1 cellular context compared by ENCODE assay signal in the genomic region with DNA sequence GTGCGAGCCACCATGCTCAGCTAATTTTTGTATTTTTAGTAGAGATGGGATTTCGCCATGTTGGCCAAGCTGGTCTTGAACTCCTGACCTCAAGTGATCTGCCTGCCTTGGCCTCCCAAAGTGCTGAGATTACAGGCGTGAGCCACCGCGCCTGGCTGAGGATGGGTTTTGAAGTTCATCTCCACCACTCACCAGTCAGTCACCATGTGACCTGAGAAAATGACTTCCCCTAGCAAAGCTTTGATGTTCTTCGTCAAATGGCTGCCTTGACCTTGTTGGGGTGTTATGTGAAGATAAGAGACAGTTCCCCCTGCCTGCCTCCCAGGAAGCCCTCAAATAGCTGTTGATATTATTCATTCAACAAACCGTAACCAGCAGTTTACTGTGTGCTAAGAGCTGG.
TF ChIP-seq lines count a peak whose summit lies in the region.

No MANE protein-coding gene starts in this region.

TF ChIP-seq in HepG2, 621 proteins besides CTCF, POLR2A, EP300 and RAD21:
- TF ChIP-seq ZNF3 (CRISPR knock-in tag; IDR thresholded peaks at IDR 0.05) (0 out of 2 replicates have a peak, but pooled peaks have one; percentile 32), RARA (CRISPR knock-in tag; IDR thresholded peaks at IDR 0.05) (peak; percentile 19; the same call in 1 of the 2 replicates)
